18 cellular contexts compared by ENCODE assay signal in the genomic region with DNA sequence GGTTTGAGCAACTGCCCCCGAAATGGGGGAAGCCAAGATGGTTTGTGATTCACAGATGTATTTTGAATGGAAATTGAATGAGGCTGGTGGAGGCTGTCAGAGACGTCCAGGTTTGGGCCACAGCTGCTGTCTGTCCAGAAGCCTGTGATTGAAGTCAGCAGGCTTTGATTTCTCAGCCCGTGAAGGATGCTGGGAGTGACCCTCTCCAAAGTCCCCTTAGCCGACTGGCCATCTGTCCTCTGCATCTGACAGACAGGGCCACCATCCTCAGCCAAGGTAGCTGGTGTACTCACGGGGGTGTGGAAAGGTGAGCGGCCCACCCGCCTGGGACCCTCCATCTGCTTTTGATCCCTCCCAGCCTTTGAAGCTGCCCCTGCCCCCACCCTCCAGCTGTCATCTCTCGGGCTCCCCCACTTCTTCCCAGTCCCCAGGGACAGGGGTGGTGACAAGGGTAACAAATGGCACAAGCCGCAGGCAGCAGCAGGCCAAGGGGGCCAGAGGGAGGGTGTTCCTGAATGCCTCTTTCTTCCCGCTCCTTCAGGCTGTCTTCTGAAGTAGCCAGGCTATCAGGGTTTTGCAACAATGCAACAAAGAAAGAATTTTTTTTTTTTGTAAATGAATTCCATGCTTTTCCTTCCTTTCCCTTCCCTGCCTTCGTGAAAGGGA.
DNase-seq lines count a peak whose midpoint lies in the region; ATAC-seq and TF ChIP-seq lines count a peak whose summit lies in the region.
"Had no signal": no experiment of that assay in that cellular context is flagged by ENCODE, and none has a peak within 500 bp of the region (broad histone marks: within the 10 kb centered on the region; RNA-seq: fewer than 3 reads in every experiment).

No MANE protein-coding gene starts in this region.

- no peaks in the 10 kb centered on the region for H3K36me3 ChIP-seq in OCI-LY7 (ENCODE audit: insufficient read depth, low read length)
- H3K36me3 ChIP-seq: neutrophil had no signal

- intact Hi-C loops in right cardiac atrium (cut with DNase I): no loop called here
- intact Hi-C loops in Right ventricle myocardium inferior (cut with DNase I): no loop called here
- intact Hi-C loops in OCI-LY7 (cut with micrococcal nuclease; ENCODE audit: unreplicated experiment): no loop called here

- H3K9me3 ChIP-seq in right cardiac atrium (ENCODE audit: control insufficient read depth, low read length) (no peaks in the 10 kb centered on the region), OCI-LY7 (ENCODE audit: low read length) (peaks cover 18% of the 10 kb centered on the region; the same call in 1 of the 2 replicates)
- H3K9me3 ChIP-seq: body of pancreas, neutrophil had no signal

- CTCF ChIA-PET in OCI-LY7 (lab: Charles Lee; ENCODE audit: unreplicated experiment): no interaction called here

- H3K4me3 ChIP-seq in right cardiac atrium (ENCODE audit: low read length): no peak overlapping the region
- peak overlapping the region; percentile 11 for H3K4me3 ChIP-seq in OCI-LY7 (ENCODE audit: low read depth, low read length, poor library complexity, severe bottlenecking)
- H3K4me3 ChIP-seq: body of pancreas had no signal

- no peaks in the 10 kb centered on the region for H3K4me1 ChIP-seq in right cardiac atrium (ENCODE audit: control insufficient read depth, insufficient read depth, low read length)
- peaks cover 21% of the 10 kb centered on the region for H3K4me1 ChIP-seq in OCI-LY7 (ENCODE audit: insufficient read depth, low read length, poor library complexity, severe bottlenecking)

- ATAC-seq in right cardiac atrium (peak; percentile 69 to 78), Right ventricle myocardium inferior (no peak), HG03095 (IDR thresholded peaks at IDR 0.05; ENCODE audit: unreplicated experiment) (no peak), HG02763 (IDR thresholded peaks at IDR 0.05; ENCODE audit: unreplicated experiment) (no peak)
- ATAC-seq: body of pancreas, T-cell, WTC11 had no signal

- H3K27me3 ChIP-seq in right cardiac atrium (ENCODE audit: control insufficient read depth, insufficient read depth): no peaks in the 10 kb centered on the region
- H3K27me3 ChIP-seq: body of pancreas had no signal

- peaks cover 26% of the 10 kb centered on the region for H3K4me1 Mint-ChIP-seq in mesothelial cell of epicardium

- peak overlapping the region; percentile 60 for H3K4me2 ChIP-seq in OCI-LY7 (ENCODE audit: low read length)

- no peaks in the 10 kb centered on the region for H3K79me2 ChIP-seq in OCI-LY7 (ENCODE audit: insufficient read depth, low read depth, low read length)

- H3K36me3 Mint-ChIP-seq in mesothelial cell of epicardium: peaks cover 15% of the 10 kb centered on the region
- H3K36me3 Mint-ChIP-seq: T-cell had no signal

- 35% methylated on average over 11 of the region's 11 CpGs for WGBS in right cardiac atrium

- no peak overlapping the region for H3K4me3 Mint-ChIP-seq in mesothelial cell of epicardium
- H3K4me3 Mint-ChIP-seq: T-cell, WTC11 had no signal

- no TSS peak for BruUV-seq in OCI-LY7 (replicated peaks; lab: Mats Ljungman, UMichigan)

- no peak for TF ChIP-seq CTCF in OCI-LY7 (conservative IDR thresholded peaks at IDR 0.05; ENCODE audit: low read length)
- no peak for TF ChIP-seq CTCF in mesothelial cell of epicardium (IDR thresholded peaks at IDR 0.05; ENCODE audit: unreplicated experiment)

- H3K27ac ChIP-seq in right cardiac atrium (ENCODE audit: low read length): no peak overlapping the region
- H3K27ac ChIP-seq in OCI-LY7 (ENCODE audit: low read depth, low read length, poor library complexity, severe bottlenecking): no peak overlapping the region
- H3K27ac ChIP-seq: body of pancreas, neutrophil had no signal

- H2AFZ ChIP-seq in OCI-LY7 (ENCODE audit: low read length): peak overlapping the region; percentile 72; the same call in 1 of the 2 replicates

- H3K27me3 Mint-ChIP-seq in mesothelial cell of epicardium (ENCODE audit: low read depth): no peaks in the 10 kb centered on the region

- DNase-seq in right cardiac atrium (peak; percentile 49 to 76 (median 65)), Right ventricle myocardium inferior (ENCODE audit: missing footprints) (no peak), OCI-LY7 (ENCODE audit: low spot score) (no peak), mesothelial cell of epicardium (ENCODE audit: low spot score in 2 of 2, unreplicated experiment in 2 of 2) (no peak), DMS153 (lab: John Stamatoyannopoulos, UW) (no peak)
- DNase-seq in activated CD4-positive, alpha-beta T cell treated with anti-CD3 and anti-CD28 coated beads, Interleukin-2, amount 50 U/mL, for 4 hours: no peak
- DNase-seq: activated naive CD4-positive, alpha-beta T cell; body of pancreas; Calu3; mammary epithelial cell; NCI-H1930; NCI-H748 treated with DMSO at 0.1 percent for 48 hours; stimulated activated CD4-positive, alpha-beta T cell treated with anti-CD3 and anti-CD28 coated beads, Interleukin-2, amount 100 ng/mL, for 24 hours; T-cell had no signal

- POLR2A ChIA-PET in OCI-LY7 (lab: Charles Lee): interaction anchor here (0.6 kb wide), 1 partner anchor 1781 kb away, joined by 3 read pairs; no protein-coding TSS in a partner anchor

- H3K27ac Mint-ChIP-seq in mesothelial cell of epicardium: peak overlapping the region; percentile 85
- H3K27ac Mint-ChIP-seq: WTC11 had no signal

- no peaks in the 10 kb centered on the region for H3K9me2 ChIP-seq in OCI-LY7 (ENCODE audit: insufficient read depth, low read length)

- H3K9me3 Mint-ChIP-seq in mesothelial cell of epicardium: peaks cover 31% of the 10 kb centered on the region

- no peaks in the 10 kb centered on the region for H4K20me1 ChIP-seq in OCI-LY7 (ENCODE audit: insufficient read depth, low read length)

Comparison
In these comparisons a context has a peak if more than half of its experiments do, and no peak if none do; other contexts are left out.
1. ATAC-seq: peak in right cardiac atrium (2 of 2); none in Right ventricle myocardium inferior (single experiment), HG03095 (single experiment) and HG02763 (single experiment).
2. DNase-seq: peak in right cardiac atrium (3 of 3); none in Right ventricle myocardium inferior (single experiment), OCI-LY7 (single experiment), mesothelial cell of epicardium (0 of 2), activated CD4-positive, alpha-beta T cell treated with anti-CD3 and anti-CD28 coated beads, Interleukin-2, amount 50 U/mL, for 4 hours (0 of 2) and DMS153 (single experiment).